In the genomic region with DNA sequence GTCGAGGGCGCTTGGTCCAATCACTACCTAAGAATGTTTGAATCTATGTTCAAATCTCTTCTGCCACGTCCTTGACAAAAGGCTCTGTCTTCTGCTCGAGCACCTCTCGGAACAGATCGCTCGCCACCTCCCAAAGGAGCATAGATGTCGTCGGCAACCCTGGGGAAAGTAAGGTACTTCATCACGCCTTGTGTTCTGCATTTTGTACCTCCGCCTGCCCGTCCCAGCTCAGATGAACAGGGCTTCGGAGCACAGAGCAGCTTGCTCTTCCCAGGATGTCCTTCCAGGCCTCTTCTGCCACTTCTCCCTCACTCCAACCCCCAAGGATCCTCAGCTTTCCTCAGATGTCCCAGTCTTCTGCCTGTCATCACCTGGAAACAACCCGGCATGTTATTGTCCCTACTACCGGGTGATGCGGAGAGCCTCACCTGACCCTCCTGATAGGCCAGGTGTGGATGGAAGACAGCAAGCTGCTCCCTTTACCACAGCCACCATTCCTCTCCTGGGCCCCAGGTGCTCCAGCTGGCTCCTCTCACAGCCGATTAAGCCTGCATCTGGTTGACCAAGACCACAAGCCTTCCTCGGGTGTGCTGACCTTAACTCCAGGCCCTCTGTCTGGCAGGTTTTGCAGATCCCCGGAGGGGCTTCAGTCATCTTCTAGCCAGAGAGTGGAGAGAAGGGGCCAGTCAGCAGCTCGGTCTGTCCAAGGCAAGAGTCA, we compare ENCODE assay signal across 23 cellular contexts.
"Had no signal": no experiment of that assay in that cellular context is flagged by ENCODE, and none has a peak within 500 bp of the region (broad histone marks: within the 10 kb centered on the region; RNA-seq: fewer than 3 reads in every experiment).

No MANE protein-coding gene starts in this region.

- H3K36me3 ChIP-seq: right lobe of liver, stomach, thyroid gland had no signal

- H3K27me3 ChIP-seq: right lobe of liver, stomach, thyroid gland had no signal

- H3K27ac ChIP-seq: dorsolateral prefrontal cortex, parathyroid adenoma, right lobe of liver, stomach, thyroid gland had no signal

- H3K36me3 Mint-ChIP-seq: memory B cell; mesothelial cell of epicardium; naive B cell; stimulated activated effector memory CD8-positive, alpha-beta T cell treated with anti-CD3 and anti-CD28 coated beads, Interleukin-12 subunit alpha, Interleukin-12 subunit beta, amount 100 ng/mL, for 72 hours had no signal

- ATAC-seq: mucosa of descending colon; stimulated activated effector memory CD8-positive, alpha-beta T cell treated with anti-CD3 and anti-CD28 coated beads, Interleukin-12 subunit alpha, Interleukin-12 subunit beta, amount 100 ng/mL, for 72 hours had no signal

- H3K9me3 Mint-ChIP-seq: memory B cell; mesothelial cell of epicardium; naive B cell; nephron progenitor cell; stimulated activated effector memory CD8-positive, alpha-beta T cell treated with anti-CD3 and anti-CD28 coated beads, Interleukin-12 subunit alpha, Interleukin-12 subunit beta, amount 100 ng/mL, for 72 hours had no signal

- H3K4me1 Mint-ChIP-seq: stimulated activated effector memory CD8-positive, alpha-beta T cell treated with anti-CD3 and anti-CD28 coated beads, Interleukin-12 subunit alpha, Interleukin-12 subunit beta, amount 100 ng/mL, for 72 hours had no signal

- H3K9me3 ChIP-seq: mucosa of descending colon, right lobe of liver, stomach, thyroid gland had no signal

- H3K9ac ChIP-seq: parathyroid adenoma had no signal

- H3K4me3 ChIP-seq: dorsolateral prefrontal cortex, lung, mucosa of descending colon, right lobe of liver, stomach, thyroid gland had no signal

- H3K4me3 Mint-ChIP-seq: memory B cell; mesothelial cell of epicardium; nephron progenitor cell; stimulated activated effector memory CD8-positive, alpha-beta T cell treated with anti-CD3 and anti-CD28 coated beads, Interleukin-12 subunit alpha, Interleukin-12 subunit beta, amount 100 ng/mL, for 72 hours had no signal

- H3K4me1 ChIP-seq: parathyroid adenoma, right lobe of liver had no signal

- H3K79me2 ChIP-seq: parathyroid adenoma had no signal

- DNase-seq: effector CD4-positive, alpha-beta T cell; head of caudate nucleus; kidney; mucosa of descending colon; naive B cell; nephron progenitor cell; stimulated activated CD4-positive, alpha-beta T cell treated with anti-CD3 and anti-CD28 coated beads, Interleukin-2, amount 100 ng/mL, for 24 hours; stimulated activated CD4-positive, alpha-beta T cell treated with anti-CD3 and anti-CD28 coated beads, Interleukin-4, amount 100 ng/mL, for 24 hours; stimulated activated naive CD4-positive, alpha-beta T cell treated with Interleukin-2 at 50 U/mL for 16 hours; stomach; thyroid gland; trophoblast cell had no signal

- H2AFZ ChIP-seq: parathyroid adenoma had no signal

- FAIRE-seq: colon, frontal cortex, kidney, urothelium cell line had no signal

- H3K27ac Mint-ChIP-seq: memory B cell; mesothelial cell of epicardium; nephron progenitor cell; progenitor cell of endocrine pancreas; stimulated activated effector memory CD8-positive, alpha-beta T cell treated with anti-CD3 and anti-CD28 coated beads, Interleukin-12 subunit alpha, Interleukin-12 subunit beta, amount 100 ng/mL, for 72 hours had no signal
